Comparison of ENCODE assay signal across 11 cellular contexts in the genomic region with DNA sequence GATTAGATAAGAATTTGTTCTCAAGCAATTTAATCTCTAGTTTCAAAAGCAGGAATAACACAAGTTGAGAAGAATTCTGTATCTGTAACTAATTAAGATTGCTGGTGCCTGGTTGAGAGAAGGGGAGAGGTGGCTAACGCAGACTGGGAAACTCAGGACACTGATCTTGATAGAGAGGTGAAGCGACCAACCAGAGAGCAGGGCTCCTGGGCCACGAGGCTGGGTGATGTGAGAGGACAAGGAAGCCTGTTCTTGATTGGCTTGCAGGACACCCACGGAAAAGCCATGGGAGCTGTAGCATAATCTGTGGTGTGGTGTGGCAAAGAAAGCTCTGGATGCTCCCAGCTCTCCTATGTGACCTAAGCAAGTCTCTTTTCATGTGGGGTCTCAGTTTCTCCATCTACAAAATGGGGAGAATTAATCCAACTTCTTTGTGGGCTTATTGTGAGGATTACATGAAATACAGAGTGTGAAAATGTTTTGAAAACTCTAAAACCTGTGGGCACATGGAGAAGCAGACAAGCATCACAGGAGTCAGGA.
A peak's percentile ranks its signal among the peaks of the same experiment; 100 is the strongest.
DNase-seq lines count a peak whose midpoint lies in the region; ATAC-seq and TF ChIP-seq lines count a peak whose summit lies in the region.
"Had no signal": no experiment of that assay in that cellular context is flagged by ENCODE, and none has a peak within 500 bp of the region (broad histone marks: within the 10 kb centered on the region; RNA-seq: fewer than 3 reads in every experiment).

No MANE protein-coding gene starts in this region.

- H3K4me3 ChIP-seq in HUES6 (ENCODE audit: low read depth, low read length) = peak overlapping the region; percentile 8
- no peak overlapping the region for H3K4me3 ChIP-seq in left lung

- DNase-seq in AG08395 (ENCODE audit: low spot score) (peak; percentile 97), chondrocyte (ENCODE audit: low spot score) (no peak), left lung (peak in 1 of 2 donors; percentile 32), cerebellum (ENCODE audit: low spot score) (no peak), putamen (ENCODE audit: low spot score) (no peak), NCI-H748 treated with DMSO at 0.1 percent for 48 hours (lab: John Stamatoyannopoulos, UW) (no peak)
- no peak for DNase-seq in T-helper 2 cell treated with Interferon-gamma antibody and Interleukin-4, amounts not matched to agents 5 μg/mL and 100 μg/mL, for 36 hours (ENCODE audit: low spot score)
- DNase-seq: erythroblast, NCI-H187, T-helper 2 cell had no signal

- ATAC-seq in left lung = peak; percentile 65

- H3K27me3 Mint-ChIP-seq in chondrocyte (ENCODE audit: low read depth) = no peaks in the 10 kb centered on the region
- H3K27me3 Mint-ChIP-seq in T-helper 2 cell treated with Interferon-gamma antibody and Interleukin-4, amounts not matched to agents 5 μg/mL and 100 μg/mL, for 36 hours (ENCODE audit: low read depth) = no peaks in the 10 kb centered on the region

- no peaks in the 10 kb centered on the region for H3K27me3 ChIP-seq in HUES6 (ENCODE audit: control insufficient read depth, insufficient read depth, low read length)
- no peaks in the 10 kb centered on the region for H3K27me3 ChIP-seq in left lung

- H3K9me3 ChIP-seq in HUES6 (ENCODE audit: control insufficient read depth, insufficient read depth, low read depth, low read length) (peaks cover 7% of the 10 kb centered on the region), left lung (no peaks in the 10 kb centered on the region)

- peaks cover 33% of the 10 kb centered on the region for H3K4me1 Mint-ChIP-seq in chondrocyte (ENCODE audit: low read depth)
- no peaks in the 10 kb centered on the region for H3K4me1 Mint-ChIP-seq in T-helper 2 cell treated with Interferon-gamma antibody and Interleukin-4, amounts not matched to agents 5 μg/mL and 100 μg/mL, for 36 hours (ENCODE audit: low read depth)

- H3K9ac ChIP-seq in HUES6 (ENCODE audit: low read length) = peak overlapping the region; percentile 63

- peak overlapping the region; percentile 87 for H3K27ac Mint-ChIP-seq in chondrocyte (ENCODE audit: unreplicated experiment)
- no peak overlapping the region for H3K27ac Mint-ChIP-seq in T-helper 2 cell treated with Interferon-gamma antibody and Interleukin-4, amounts not matched to agents 5 μg/mL and 100 μg/mL, for 36 hours

- TF ChIP-seq CTCF in chondrocyte (IDR thresholded peaks at IDR 0.05) = no peak
- TF ChIP-seq CTCF in left lung (IDR thresholded peaks at IDR 0.05) = no peak

- H3K4me1 ChIP-seq in HUES6 (ENCODE audit: control insufficient read depth, insufficient read depth, low read length) (peaks cover 21% of the 10 kb centered on the region), left lung (peaks cover 10 to 12% of the 10 kb centered on the region in 2 donors)

- peak overlapping the region; percentile 71; the same call in 1 of the 2 replicates for H3K27ac ChIP-seq in HUES6 (ENCODE audit: low read depth, low read length)
- H3K27ac ChIP-seq in left lung = no peak overlapping the region

- H3K4me3 Mint-ChIP-seq in chondrocyte (ENCODE audit: unreplicated experiment) = no peak overlapping the region
- no peak overlapping the region for H3K4me3 Mint-ChIP-seq in T-helper 2 cell treated with Interferon-gamma antibody and Interleukin-4, amounts not matched to agents 5 μg/mL and 100 μg/mL, for 36 hours

- no peaks in the 10 kb centered on the region for H3K36me3 ChIP-seq in HUES6 (ENCODE audit: control insufficient read depth, insufficient read depth, low read length)
- H3K36me3 ChIP-seq in left lung = no peaks in the 10 kb centered on the region

- intact Hi-C loops in left lung (cut with DNase I) = loop anchor here in 1 of 2 donors (10.0 kb wide), 1 partner anchor 409 kb away; no protein-coding TSS in a partner anchor

- no peaks in the 10 kb centered on the region for H3K36me3 Mint-ChIP-seq in chondrocyte (ENCODE audit: low read depth)
- H3K36me3 Mint-ChIP-seq in T-helper 2 cell treated with Interferon-gamma antibody and Interleukin-4, amounts not matched to agents 5 μg/mL and 100 μg/mL, for 36 hours (ENCODE audit: low read depth) = no peaks in the 10 kb centered on the region

- H3K9me3 Mint-ChIP-seq in chondrocyte (ENCODE audit: low read depth) = peaks cover 10% of the 10 kb centered on the region
- no peaks in the 10 kb centered on the region for H3K9me3 Mint-ChIP-seq in T-helper 2 cell treated with Interferon-gamma antibody and Interleukin-4, amounts not matched to agents 5 μg/mL and 100 μg/mL, for 36 hours
